ENCODE assay signal across 1 cellular context in the genomic region with DNA sequence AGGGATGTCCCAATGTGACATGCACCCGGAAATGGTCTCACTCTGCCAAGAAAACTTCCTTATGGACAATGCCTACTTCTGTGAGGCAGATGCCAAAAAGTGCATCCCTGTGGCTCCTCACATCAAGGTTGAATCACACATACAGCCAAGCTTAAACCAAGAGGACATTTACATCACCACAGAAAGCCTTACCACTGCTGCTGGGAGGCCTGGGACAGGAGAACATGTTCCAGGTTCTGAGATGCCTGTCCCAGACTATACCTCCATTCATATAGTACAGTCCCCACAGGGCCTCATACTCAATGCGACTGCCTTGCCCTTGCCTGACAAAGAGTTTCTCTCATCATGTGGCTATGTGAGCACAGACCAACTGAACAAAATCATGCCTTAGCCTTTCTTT.
TF ChIP-seq lines count a peak whose summit lies in the region.

No MANE protein-coding gene starts in this region.

TF ChIP-seq in K562, 482 proteins besides CTCF, POLR2A, EP300 and RAD21 (continued from another document):
- no peak for TF ChIP-seq ZNF830 (CRISPR knock-in tag; IDR thresholded peaks at IDR 0.05)
- no peak for TF ChIP-seq POLR3G (IDR thresholded peaks at IDR 0.05; ENCODE audit: extremely low read depth, insufficient read length, insufficient replicate concordance)
- TF ChIP-seq GABPB1 (CRISPR knock-in tag; IDR thresholded peaks at IDR 0.05) = no peak
- TF ChIP-seq DMBX1 (CRISPR knock-in tag; IDR thresholded peaks at IDR 0.05; ENCODE audit: borderline replicate concordance) = no peak
- TF ChIP-seq TBP (optimal IDR thresholded peaks at IDR 0.05; ENCODE audit: low read depth, low read length) = no peak
- TF ChIP-seq, protein P1, sequence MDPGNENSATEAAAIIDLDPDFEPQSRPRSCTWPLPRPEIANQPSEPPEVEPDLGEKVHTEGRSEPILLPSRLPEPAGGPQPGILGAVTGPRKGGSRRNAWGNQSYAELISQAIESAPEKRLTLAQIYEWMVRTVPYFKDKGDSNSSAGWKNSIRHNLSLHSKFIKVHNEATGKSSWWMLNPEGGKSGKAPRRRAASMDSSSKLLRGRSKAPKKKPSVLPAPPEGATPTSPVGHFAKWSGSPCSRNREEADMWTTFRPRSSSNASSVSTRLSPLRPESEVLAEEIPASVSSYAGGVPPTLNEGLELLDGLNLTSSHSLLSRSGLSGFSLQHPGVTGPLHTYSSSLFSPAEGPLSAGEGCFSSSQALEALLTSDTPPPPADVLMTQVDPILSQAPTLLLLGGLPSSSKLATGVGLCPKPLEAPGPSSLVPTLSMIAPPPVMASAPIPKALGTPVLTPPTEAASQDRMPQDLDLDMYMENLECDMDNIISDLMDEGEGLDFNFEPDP (CRISPR knock-in tag; IDR thresholded peaks at IDR 0.05) = no peak
- TF ChIP-seq, protein P2, sequence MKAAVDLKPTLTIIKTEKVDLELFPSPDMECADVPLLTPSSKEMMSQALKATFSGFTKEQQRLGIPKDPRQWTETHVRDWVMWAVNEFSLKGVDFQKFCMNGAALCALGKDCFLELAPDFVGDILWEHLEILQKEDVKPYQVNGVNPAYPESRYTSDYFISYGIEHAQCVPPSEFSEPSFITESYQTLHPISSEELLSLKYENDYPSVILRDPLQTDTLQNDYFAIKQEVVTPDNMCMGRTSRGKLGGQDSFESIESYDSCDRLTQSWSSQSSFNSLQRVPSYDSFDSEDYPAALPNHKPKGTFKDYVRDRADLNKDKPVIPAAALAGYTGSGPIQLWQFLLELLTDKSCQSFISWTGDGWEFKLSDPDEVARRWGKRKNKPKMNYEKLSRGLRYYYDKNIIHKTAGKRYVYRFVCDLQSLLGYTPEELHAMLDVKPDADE (conservative IDR thresholded peaks at IDR 0.05; ENCODE audit: control insufficient read depth, low read depth, low read length) = no peak
- no peak for TF ChIP-seq NFXL1 (CRISPR knock-in tag; IDR thresholded peaks at IDR 0.05)
- TF ChIP-seq ZNF644 (tag; IDR thresholded peaks at IDR 0.05; ENCODE audit: low read depth) = no peak
- no peak for TF ChIP-seq TAF1 (IDR thresholded peaks at IDR 0.05; ENCODE audit: control insufficient read depth, extremely low read depth, insufficient read depth, low read length, severe bottlenecking)
- no peak for TF ChIP-seq ETS2 (tag; IDR thresholded peaks at IDR 0.05; ENCODE audit: borderline replicate concordance, poor library complexity, severe bottlenecking)
